Comparison of ENCODE assay signal across 1 cellular context in the genomic region with DNA sequence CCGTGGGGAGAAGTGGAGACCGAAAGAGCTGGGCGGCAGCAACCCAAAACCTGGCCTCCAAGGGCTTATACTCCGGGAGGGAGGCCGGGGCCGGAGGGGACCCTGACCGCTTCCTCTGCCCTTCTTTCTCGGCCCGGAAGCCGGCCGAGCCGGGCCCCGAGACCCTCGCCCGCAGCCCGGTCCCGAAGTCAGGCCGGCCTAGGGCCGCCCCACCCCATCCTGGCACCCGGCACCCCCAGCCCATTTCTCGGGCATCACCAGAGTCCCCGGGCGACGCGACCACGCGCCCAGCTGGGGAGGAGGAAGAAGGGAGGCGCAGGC.
TF ChIP-seq lines count a peak whose summit lies in the region.

No MANE protein-coding gene starts in this region.

TF ChIP-seq in K562, 482 proteins besides CTCF, POLR2A, EP300 and RAD21 (continued from another document):
- TF ChIP-seq NR2C2 (CRISPR knock-in tag; IDR thresholded peaks at IDR 0.05) (no peak), NR2C2 (tag; IDR thresholded peaks at IDR 0.05) (peak; percentile 53; the same call in 1 of the 2 replicates), ZBTB1 (CRISPR knock-in tag; IDR thresholded peaks at IDR 0.05; ENCODE audit: borderline replicate concordance, low read depth) (no peak), CBFB (CRISPR knock-in tag; IDR thresholded peaks at IDR 0.05) (0 out of 2 replicates have a peak, but pooled peaks have one; percentile 30), POLR2AphosphoS5 (IDR thresholded peaks at IDR 0.05; ENCODE audit: control insufficient read depth, insufficient read depth, low read depth, low read length) (0 out of 2 replicates have a peak, but pooled peaks have one; percentile 0), MEF2A (IDR thresholded peaks at IDR 0.05; ENCODE audit: control insufficient read depth, low read depth, low read length) (no peak), ATF7 (IDR thresholded peaks at IDR 0.05) (no peak), ZFX (CRISPR knock-in tag; IDR thresholded peaks at IDR 0.05) (peak; percentile 79), MAZ (CRISPR knock-in tag; conservative IDR thresholded peaks at IDR 0.05 in 1 of 2, IDR thresholded peaks at IDR 0.05 in 1 of 2) (no peak), ZNF316 (IDR thresholded peaks at IDR 0.05) (peak; percentile 33; the same call in 1 of the 2 replicates), TOE1 (IDR thresholded peaks at IDR 0.05; ENCODE audit: borderline replicate concordance) (0 out of 2 replicates have a peak, but pooled peaks have one; percentile 37), TOE1 (CRISPR knock-in tag; IDR thresholded peaks at IDR 0.05; ENCODE audit: borderline replicate concordance, low read depth) (no peak), NR3C1 (CRISPR knock-in tag; IDR thresholded peaks at IDR 0.05) (no peak), KAT7 (CRISPR knock-in tag; IDR thresholded peaks at IDR 0.05; ENCODE audit: borderline replicate concordance) (peak; percentile 24; the same call in 1 of the 2 replicates)
- TF ChIP-seq, protein P1, sequence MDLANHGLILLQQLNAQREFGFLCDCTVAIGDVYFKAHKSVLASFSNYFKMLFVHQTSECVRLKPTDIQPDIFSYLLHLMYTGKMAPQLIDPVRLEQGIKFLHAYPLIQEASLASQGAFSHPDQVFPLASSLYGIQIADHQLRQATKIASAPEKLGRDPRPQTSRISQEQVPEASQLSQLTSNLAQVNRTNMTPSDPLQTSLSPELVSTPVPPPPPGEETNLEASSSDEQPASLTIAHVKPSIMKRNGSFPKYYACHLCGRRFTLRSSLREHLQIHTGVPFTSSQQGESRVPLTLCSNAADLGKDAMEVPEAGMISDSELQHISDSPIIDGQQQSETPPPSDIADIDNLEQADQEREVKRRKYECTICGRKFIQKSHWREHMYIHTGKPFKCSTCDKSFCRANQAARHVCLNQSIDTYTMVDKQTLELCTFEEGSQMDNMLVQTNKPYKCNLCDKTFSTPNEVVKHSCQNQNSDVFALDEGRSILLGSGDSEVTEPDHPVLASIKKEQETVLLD (IDR thresholded peaks at IDR 0.05): 0 out of 2 replicates have a peak, but pooled peaks have one; percentile 4
